ENCODE assay signal across 18 cellular contexts in genomic region chr5:127685662-127686061, GRCh38. TPM values are rescaled to one million over a fixed set of nuclear protein-coding genes. Genes with fewer than 3 reads are reported as not detected.
A peak's percentile ranks its signal among the peaks of the same experiment; 100 is the strongest.
DNase-seq lines count a peak whose midpoint lies in the region; FAIRE-seq and TF ChIP-seq lines count a peak whose summit lies in the region.
"Had no signal": no experiment of that assay in that cellular context is flagged by ENCODE, and none has a peak within 500 bp of the region (broad histone marks: within the 10 kb centered on the region; RNA-seq: fewer than 3 reads in every experiment).

No MANE protein-coding gene starts in this region.

- no peaks in the 10 kb centered on the region for H3K27me3 ChIP-seq in breast epithelium
- H3K27me3 ChIP-seq in tibial artery, result no peaks in the 10 kb centered on the region

- no peak for TF ChIP-seq CTCF in breast epithelium (IDR thresholded peaks at IDR 0.05)
- no peak for TF ChIP-seq CTCF in fibroblast of mammary gland (conservative IDR thresholded peaks at IDR 0.05; ENCODE audit: control insufficient read depth, insufficient read depth, low read depth, low read length)
- no peak for TF ChIP-seq CTCF in tibial artery (IDR thresholded peaks at IDR 0.05)

- H3K9me3 ChIP-seq in breast epithelium, result no peaks in the 10 kb centered on the region
- H3K9me3 ChIP-seq in tibial artery, result peaks cover 0 to 4% (median 0%) of the 10 kb centered on the region in 3 donors

- TF ChIP-seq POLR2A in breast epithelium (IDR thresholded peaks at IDR 0.05), result no peak

- H3K4me3 ChIP-seq in breast epithelium (no peak overlapping the region), fibroblast of mammary gland (ENCODE audit: control insufficient read depth, low read depth, low read length) (no peak overlapping the region), tibial artery (no peak overlapping the region)
- H3K4me3 ChIP-seq: GM12878 had no signal

- DNase-seq in M059J (ENCODE audit: low read depth) (peak; percentile 13), breast epithelium (ENCODE audit: low spot score in 2 of 2) (no peak), fibroblast of mammary gland (ENCODE audit: low read depth) (peak; percentile 41), renal cortical epithelial cell (ENCODE audit: low read depth) (peak; percentile 29), posterior vena cava (ENCODE audit: low spot score) (no peak), NCI-H2029 treated with DMSO at 0.1 percent for 48 hours (lab: John Stamatoyannopoulos, UW) (no peak), urothelium cell line (ENCODE audit: low spot score) (no peak), tibial artery (no peak)
- DNase-seq: Calu3; CD4-positive, CD25-positive, alpha-beta regulatory T cell; HCEC 1CT; NCI-H1105; NCI-H187; NCI-H446 treated with DMSO at 0.1 percent for 48 hours; NCI-H748 treated with DMSO at 0.1 percent for 48 hours had no signal

- intact Hi-C loops in breast epithelium (cut with DNase I; ENCODE audit: low total_unique reads), result no loop called here
- intact Hi-C loops in posterior vena cava (cut with DNase I), result no loop called here
- intact Hi-C loops in tibial artery (cut with DNase I; ENCODE audit: low total_unique reads), result no loop called here

- H3K4me1 ChIP-seq in breast epithelium (peaks cover 0 to 8% of the 10 kb centered on the region in 2 donors), tibial artery (peaks cover 0 to 6% (median 0%) of the 10 kb centered on the region in 4 donors)

- H3K27ac ChIP-seq in breast epithelium (peak overlapping the region; percentile 59), tibial artery (no peak overlapping the region)

- FAIRE-seq in urothelium cell line (lab: Jason Lieb, UNC), result no peak
- FAIRE-seq: GM12878, GM18507 had no signal

- H3K36me3 ChIP-seq in breast epithelium (no peaks in the 10 kb centered on the region), tibial artery (no peaks in the 10 kb centered on the region)

RNA-seq across cellular contexts. Expression of gene CCDC192, which starts 17.5 kb away (rescaled TPM):
- total RNA-seq in M059J (2014; rRNA removed; shearing (Covaris generic)), result not detected in 2 replicates
- total RNA-seq in breast epithelium (1 to 10 TPM in 1 of 3 donors, not detected in 2; 1.3 TPM), renal cortical epithelial cell (not detected in 2 replicates), posterior vena cava (not detected)
- total RNA-seq: CD4-positive, CD25-positive, alpha-beta regulatory T cell; GM12878; Right ventricle myocardium inferior had no signal

RNA-seq across cellular contexts. Expression of gene CTXN3, which starts 36.8 kb away (rescaled TPM):
- total RNA-seq in M059J (2014; rRNA removed; shearing (Covaris generic)), result not detected in 2 replicates
- total RNA-seq in breast epithelium, result not detected
- total RNA-seq in renal cortical epithelial cell, result not detected in 2 replicates
- total RNA-seq in posterior vena cava, result not detected
- total RNA-seq: Calu3; CD4-positive, CD25-positive, alpha-beta regulatory T cell; GM12878; Right ventricle myocardium inferior had no signal

Comparison
In these comparisons a context has a peak if more than half of its experiments do, and no peak if none do; other contexts are left out.
1. DNase-seq: peak in M059J (single experiment), fibroblast of mammary gland (single experiment) and renal cortical epithelial cell (single experiment); none in breast epithelium (0 of 2), posterior vena cava (single experiment), NCI-H2029 treated with DMSO at 0.1 percent for 48 hours (single experiment), urothelium cell line (single experiment) and tibial artery (0 of 2).
2. H3K27ac ChIP-seq: peak in breast epithelium (2 of 2); none in tibial artery (0 of 2).